8 cellular contexts compared by ENCODE assay signal in the genomic region with DNA sequence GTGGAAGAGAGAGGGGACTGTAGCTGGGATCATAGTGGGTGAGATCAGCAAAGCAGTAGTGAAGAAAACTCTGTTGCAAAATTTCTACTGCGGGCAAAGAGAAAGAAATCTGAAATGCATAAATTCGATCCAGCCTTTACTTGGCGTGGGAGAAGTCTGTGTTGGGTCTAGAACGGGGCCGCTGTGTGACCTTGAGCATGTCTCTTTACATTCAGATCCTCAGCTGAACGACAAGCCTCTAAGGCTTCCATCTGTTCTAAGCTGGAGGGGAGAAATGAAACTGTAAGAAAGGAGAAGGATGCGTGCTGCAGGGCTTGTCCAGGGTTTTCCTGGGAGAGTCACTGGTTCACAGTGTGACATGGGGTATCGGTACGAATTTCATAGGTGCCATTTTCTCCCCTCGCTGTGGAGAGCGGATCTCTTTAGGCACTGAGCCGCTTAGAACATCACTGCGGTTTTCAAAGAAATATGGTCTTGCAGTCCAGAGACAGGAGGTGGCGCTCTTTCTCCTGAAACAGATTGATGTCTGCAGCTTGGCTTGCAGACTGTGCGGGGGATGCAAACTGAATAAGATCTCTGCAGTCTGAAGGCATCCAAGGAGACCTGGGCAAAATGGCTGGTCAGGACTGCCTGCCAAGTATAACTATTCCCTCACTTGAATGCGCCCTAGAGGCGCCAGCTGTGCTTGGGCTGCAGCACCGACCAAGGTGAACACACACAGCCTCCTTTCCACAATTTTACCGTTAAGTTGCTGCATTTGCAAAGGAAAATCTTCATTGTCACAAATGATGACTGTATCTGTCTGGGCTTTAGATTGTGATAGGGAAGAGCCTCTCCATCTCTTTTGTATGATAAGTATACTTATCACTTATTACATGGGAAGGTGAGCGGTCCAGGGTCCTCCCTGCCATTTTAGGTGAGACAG.
DNase-seq lines count a peak whose midpoint lies in the region; ATAC-seq and TF ChIP-seq lines count a peak whose summit lies in the region.

No MANE protein-coding gene starts in this region.

- DNase-seq in NCI-H226, result peak; percentile 82
- DNase-seq in activated CD4-positive, CD25-positive, alpha-beta regulatory T cell (lab: John Stamatoyannopoulos, UW), result peak; percentile 26 to 56 (median 54)
- DNase-seq in caudate nucleus (lab: John Stamatoyannopoulos, UW), result peak in 55 of 61 donors; percentile 11 to 90 (median 58)
- peak; percentile 84 for DNase-seq in kidney tubule cell (ENCODE audit: low spot score)
- DNase-seq in stimulated activated CD4-positive, alpha-beta T cell treated with anti-CD3 and anti-CD28 coated beads, Interleukin-2, amount 100 ng/mL, for 4 hours (ENCODE audit: low read depth), result peak; percentile 71

- ATAC-seq in GM18498 (IDR thresholded peaks at IDR 0.05; ENCODE audit: unreplicated experiment) (peak; percentile 87), HG03103 (IDR thresholded peaks at IDR 0.05; ENCODE audit: low read depth, unreplicated experiment) (peak; percentile 71)

- H3K27ac ChIP-seq in 22Rv1 (no peak overlapping the region), caudate nucleus (ENCODE audit: low read depth, low read length) (no peak overlapping the region)

- peak; percentile 96 for TF ChIP-seq CTCF in 22Rv1 (IDR thresholded peaks at IDR 0.05)
